ENCODE assay signal across 39 cellular contexts in the genomic region with DNA sequence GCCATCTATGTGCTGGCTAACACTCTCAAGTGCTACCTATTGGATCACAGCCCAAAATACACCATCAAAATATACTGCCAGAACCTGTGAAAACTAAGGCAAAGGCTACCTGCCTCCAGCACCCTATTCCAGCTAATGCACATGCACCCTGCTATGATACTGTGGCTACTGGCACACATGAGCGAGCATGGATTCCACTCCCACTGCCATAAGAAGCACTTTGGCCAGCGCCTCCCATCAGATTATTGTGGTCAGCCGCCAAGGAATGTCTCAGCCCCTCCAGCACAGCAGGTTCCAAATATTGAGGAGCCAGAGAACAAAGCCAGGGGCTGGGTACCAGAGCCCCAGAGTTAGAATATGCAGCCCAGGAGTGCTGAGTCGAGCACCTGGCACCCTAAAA. TPM values are rescaled to one million over a fixed set of nuclear protein-coding genes. Genes with fewer than 3 reads are reported as not detected.
"Had no signal": no experiment of that assay in that cellular context is flagged by ENCODE, and none has a peak within 500 bp of the region (broad histone marks: within the 10 kb centered on the region; RNA-seq: fewer than 3 reads in every experiment).

No MANE protein-coding gene starts in this region.

- H3K4me3 ChIP-seq: adrenal gland, gastroesophageal sphincter, left ventricle myocardium inferior, lung, ovary, sigmoid colon, smooth muscle cell, thyroid gland, upper lobe of left lung had no signal

- H3K9me3 ChIP-seq: adrenal gland, gastroesophageal sphincter, left ventricle myocardium inferior, ovary, sigmoid colon, thyroid gland, upper lobe of left lung had no signal

- H3K27ac Mint-ChIP-seq: activated naive CD4-positive, alpha-beta T cell treated with anti-CD3 and anti-CD28 coated beads for 36 hours; activated naive CD8-positive, alpha-beta T cell treated with anti-CD3 and anti-CD28 coated beads for 36 hours; effector memory CD8-positive, alpha-beta T cell; immature natural killer cell; naive thymus-derived CD4-positive, alpha-beta T cell; progenitor cell of endocrine pancreas; stimulated activated memory B cell treated with anti-CD40 and anti-IgM and Interleukin-4, amounts not matched to agents 10 μg/mL and 1 μg/mL and 100 μg/mL, for 72 hours had no signal

- H3K36me3 Mint-ChIP-seq: activated naive CD8-positive, alpha-beta T cell treated with anti-CD3 and anti-CD28 coated beads for 36 hours; immature natural killer cell; stimulated activated memory B cell treated with anti-CD40 and anti-IgM and Interleukin-4, amounts not matched to agents 10 μg/mL and 1 μg/mL and 100 μg/mL, for 72 hours had no signal

- H3K4me3 Mint-ChIP-seq: activated naive CD4-positive, alpha-beta T cell treated with anti-CD3 and anti-CD28 coated beads for 36 hours; activated naive CD8-positive, alpha-beta T cell treated with anti-CD3 and anti-CD28 coated beads for 36 hours; effector memory CD8-positive, alpha-beta T cell; immature natural killer cell; naive thymus-derived CD4-positive, alpha-beta T cell; stimulated activated memory B cell treated with anti-CD40 and anti-IgM and Interleukin-4, amounts not matched to agents 10 μg/mL and 1 μg/mL and 100 μg/mL, for 72 hours; stimulated activated naive CD8-positive, alpha-beta T cell treated with anti-CD3 and anti-CD28 coated beads, Interleukin-15, amount 100 ng/mL, for 72 hours had no signal

- H3K27me3 Mint-ChIP-seq: progenitor cell of endocrine pancreas had no signal

- H3K4me1 ChIP-seq: adrenal gland, gastroesophageal sphincter, left ventricle myocardium inferior, sigmoid colon, thyroid gland, upper lobe of left lung had no signal

- FAIRE-seq: endothelial cell of umbilical vein, TTC549 had no signal

- H3K4me1 Mint-ChIP-seq: activated naive CD8-positive, alpha-beta T cell treated with anti-CD3 and anti-CD28 coated beads for 36 hours; immature natural killer cell; naive thymus-derived CD4-positive, alpha-beta T cell; stimulated activated memory B cell treated with anti-CD40 and anti-IgM and Interleukin-4, amounts not matched to agents 10 μg/mL and 1 μg/mL and 100 μg/mL, for 72 hours; stimulated activated naive CD8-positive, alpha-beta T cell treated with anti-CD3 and anti-CD28 coated beads, Interleukin-15, amount 100 ng/mL, for 72 hours had no signal

- DNase-seq: activated CD4-positive, alpha-beta T cell treated with anti-CD3 and anti-CD28 coated beads for 48 hours; activated CD4-positive, alpha-beta T cell treated with anti-CD3 and anti-CD28 coated beads, Interleukin-2, amount 50 U/mL, for 48 hours; activated CD8-positive, alpha-beta memory T cell treated with anti-CD3 and anti-CD28 coated beads for 24 hours; activated effector memory CD4-positive, alpha-beta T cell treated with Interleukin-2 at 50 U/mL for 16 hours; activated naive CD4-positive, alpha-beta T cell treated with anti-CD3 and anti-CD28 coated beads for 36 hours; activated naive CD8-positive, alpha-beta T cell treated with anti-CD3 and anti-CD28 coated beads for 36 hours; adrenal gland; aorta; caudate nucleus; cortex of kidney; effector memory CD8-positive, alpha-beta T cell; head of caudate nucleus; hippocampal formation; immature natural killer cell; kidney; left ventricle myocardium inferior; naive thymus-derived CD4-positive, alpha-beta T cell; ovary; retina; sigmoid colon; stimulated activated CD4-positive, alpha-beta T cell treated with anti-CD3 and anti-CD28 coated beads, Interleukin-1b, Interleukin-23, amount 100 ng/mL, for 48 hours; stimulated activated CD4-positive, alpha-beta T cell treated with anti-CD3 and anti-CD28 coated beads, Interleukin-4, amount 100 ng/mL, for 4 hours; stimulated activated CD8-positive, alpha-beta memory T cell treated with anti-CD3 and anti-CD28 coated beads, Interleukin-4, amount 100 ng/mL, for 48 hours; stimulated activated naive CD8-positive, alpha-beta T cell treated with anti-CD3 and anti-CD28 coated beads, Interleukin-15, amount 100 ng/mL, for 72 hours; thyroid gland; upper lobe of left lung; WERI-Rb-1 had no signal

- ATAC-seq: activated CD4-positive, CD25-positive, alpha-beta regulatory T cell treated with anti-CD3 and anti-CD28 coated beads, Interleukin-2, amount 50 U/mL, for 24 hours; effector memory CD8-positive, alpha-beta T cell; gastroesophageal sphincter; naive thymus-derived CD4-positive, alpha-beta T cell; stimulated activated memory B cell treated with anti-CD40 and anti-IgM and Interleukin-4, amounts not matched to agents 10 μg/mL and 1 μg/mL and 100 μg/mL, for 72 hours; stimulated activated naive CD8-positive, alpha-beta T cell treated with anti-CD3 and anti-CD28 coated beads, Interleukin-15, amount 100 ng/mL, for 72 hours had no signal

- H3K27me3 ChIP-seq: adrenal gland, ovary, sigmoid colon, thyroid gland, upper lobe of left lung had no signal

- H3K9me3 Mint-ChIP-seq: activated naive CD4-positive, alpha-beta T cell treated with anti-CD3 and anti-CD28 coated beads for 36 hours; activated naive CD8-positive, alpha-beta T cell treated with anti-CD3 and anti-CD28 coated beads for 36 hours; effector memory CD8-positive, alpha-beta T cell; immature natural killer cell; stimulated activated memory B cell treated with anti-CD40 and anti-IgM and Interleukin-4, amounts not matched to agents 10 μg/mL and 1 μg/mL and 100 μg/mL, for 72 hours; stimulated activated naive CD8-positive, alpha-beta T cell treated with anti-CD3 and anti-CD28 coated beads, Interleukin-15, amount 100 ng/mL, for 72 hours had no signal

- H3K27ac ChIP-seq: adrenal gland, gastroesophageal sphincter, left ventricle myocardium inferior, ovary, sigmoid colon, thyroid gland, upper lobe of left lung, WERI-Rb-1 had no signal

- H3K36me3 ChIP-seq: adrenal gland, gastroesophageal sphincter, left ventricle myocardium inferior, ovary, sigmoid colon, thyroid gland, upper lobe of left lung, WERI-Rb-1 had no signal

- H3K4me2 ChIP-seq: smooth muscle cell had no signal

RNA-seq across cellular contexts. Expression of gene TMPRSS11F, which starts 32.5 kb away (rescaled TPM):
- total RNA-seq: activated naive CD4-positive, alpha-beta T cell treated with anti-CD3 and anti-CD28 coated beads for 36 hours; activated naive CD8-positive, alpha-beta T cell treated with anti-CD3 and anti-CD28 coated beads for 36 hours; adrenal gland; aorta; chondrocyte; endothelial cell of umbilical vein; fibroblast of lung; fibroblast of villous mesenchyme; kidney; left ventricle myocardium inferior; lung; naive thymus-derived CD4-positive, alpha-beta T cell; ovary; progenitor cell of endocrine pancreas; sigmoid colon; T-helper 1 cell treated with Interleukin-12 subunit alpha and Interleukin-12 subunit beta and Interleukin-4 antibody, amounts not matched to agents 30 ng/mL and 1 ng/mL, for 36 hours; thyroid gland; upper lobe of left lung had no signal
